Comparison of ENCODE assay signal across 8 cellular contexts in genomic region chr17:7260601-7261376, GRCh38. TPM values are rescaled to one million over a fixed set of nuclear protein-coding genes. Genes with fewer than 3 reads are reported as not detected.
DNase-seq lines count a peak whose midpoint lies in the region; ATAC-seq and TF ChIP-seq lines count a peak whose summit lies in the region.

No MANE protein-coding gene starts in this region.

- H3K9me3 Mint-ChIP-seq in dendritic cell treated with granulocyte-macrophage colony-stimulating factor and Interleukin-4, amounts not matched to agents 40 ng/mL and 50 ng/mL, for 4 days, result no peaks in the 10 kb centered on the region
- H3K9me3 Mint-ChIP-seq in memory B cell (no peaks in the 10 kb centered on the region), type B pancreatic cell (no peaks in the 10 kb centered on the region)

- no peak for TF ChIP-seq CTCF in GM12865 (IDR thresholded peaks at IDR 0.05; ENCODE audit: insufficient read depth, low read depth, low read length, missing control alignments)
- no peak for TF ChIP-seq CTCF in type B pancreatic cell (conservative IDR thresholded peaks at IDR 0.05)

- peak overlapping the region; percentile 63 for H3K4me3 Mint-ChIP-seq in dendritic cell treated with granulocyte-macrophage colony-stimulating factor and Interleukin-4, amounts not matched to agents 40 ng/mL and 50 ng/mL, for 4 days
- H3K4me3 Mint-ChIP-seq in memory B cell (peak overlapping the region; percentile 69), type B pancreatic cell (peak overlapping the region; percentile 83)

- peaks cover 42% of the 10 kb centered on the region for H3K27me3 Mint-ChIP-seq in dendritic cell treated with granulocyte-macrophage colony-stimulating factor and Interleukin-4, amounts not matched to agents 40 ng/mL and 50 ng/mL, for 4 days
- H3K27me3 Mint-ChIP-seq in memory B cell (peaks cover 10% of the 10 kb centered on the region), type B pancreatic cell (peaks cover 49% of the 10 kb centered on the region)

- H3K36me3 Mint-ChIP-seq in dendritic cell treated with granulocyte-macrophage colony-stimulating factor and Interleukin-4, amounts not matched to agents 40 ng/mL and 50 ng/mL, for 4 days (ENCODE audit: low read depth), result peaks cover 34% of the 10 kb centered on the region
- H3K36me3 Mint-ChIP-seq in memory B cell (peaks cover 9% of the 10 kb centered on the region), type B pancreatic cell (peaks cover 12% of the 10 kb centered on the region)

- DNase-seq in GM12865 (ENCODE audit: low read depth) (peak; percentile 50), NCI-H748 treated with DMSO at 0.1 percent for 48 hours (lab: John Stamatoyannopoulos, UW) (peak; percentile 15), memory B cell (ENCODE audit: low spot score in 2 of 2) (no peak), type B pancreatic cell (ENCODE audit: extremely low spot score, unreplicated experiment) (no peak), mucosa of gallbladder (ENCODE audit: low spot score) (no peak), NCI-H1436 (lab: John Stamatoyannopoulos, UW) (no peak), occipital lobe (lab: John Stamatoyannopoulos, UW) (no peak)

- H3K4me3 ChIP-seq in GM12865 (ENCODE audit: low read depth, low read length), result peak overlapping the region; percentile 57

- intact Hi-C loops in dendritic cell treated with granulocyte-macrophage colony-stimulating factor and Interleukin-4, amounts not matched to agents 40 ng/mL and 50 ng/mL, for 4 days (cut with micrococcal nuclease), result no loop called here

- H3K27ac Mint-ChIP-seq in dendritic cell treated with granulocyte-macrophage colony-stimulating factor and Interleukin-4, amounts not matched to agents 40 ng/mL and 50 ng/mL, for 4 days, result peak overlapping the region; percentile 25
- no peak overlapping the region for H3K27ac Mint-ChIP-seq in memory B cell
- H3K27ac Mint-ChIP-seq in type B pancreatic cell, result peak overlapping the region; percentile 81

- peak; percentile 38 for ATAC-seq in memory B cell (ENCODE audit: low read depth)

- peaks cover 43% of the 10 kb centered on the region for H3K4me1 Mint-ChIP-seq in dendritic cell treated with granulocyte-macrophage colony-stimulating factor and Interleukin-4, amounts not matched to agents 40 ng/mL and 50 ng/mL, for 4 days (ENCODE audit: low read depth)
- peaks cover 14% of the 10 kb centered on the region for H3K4me1 Mint-ChIP-seq in memory B cell
- H3K4me1 Mint-ChIP-seq in type B pancreatic cell (ENCODE audit: unreplicated experiment), result peaks cover 6% of the 10 kb centered on the region

RNA-seq across cellular contexts. Expression of gene CLDN7, which starts 1.5 kb away (rescaled TPM):
- total RNA-seq in type B pancreatic cell (ENCODE audit: low replicate concordance) (118 and 284 TPM in 2 replicates), mucosa of gallbladder (248 TPM), occipital lobe (0.16 TPM)

RNA-seq across cellular contexts. Expression of gene ELP5, which starts 8.8 kb away (rescaled TPM):
- total RNA-seq in type B pancreatic cell (ENCODE audit: low replicate concordance), result 43.1 and 55.7 TPM in 2 replicates
- total RNA-seq in mucosa of gallbladder, result 47.9 TPM
- 25.4 TPM for total RNA-seq in occipital lobe

RNA-seq across cellular contexts. Expression of gene CTDNEP1, which starts 9.3 kb away (rescaled TPM):
- total RNA-seq in type B pancreatic cell (ENCODE audit: low replicate concordance), result 138 and 154 TPM in 2 replicates
- total RNA-seq in mucosa of gallbladder, result 107 TPM
- total RNA-seq in occipital lobe, result 26.5 TPM

RNA-seq across cellular contexts. Expression of gene GABARAP, which starts 18.5 kb away (rescaled TPM):
- total RNA-seq in type B pancreatic cell (ENCODE audit: low replicate concordance) (478 and 570 TPM in 2 replicates), mucosa of gallbladder (587 TPM), occipital lobe (93.3 TPM)

RNA-seq across cellular contexts. Expression of gene SLC2A4, which starts 20.7 kb away (rescaled TPM):
- 1.2 and 4.0 TPM in 2 replicates for total RNA-seq in type B pancreatic cell (ENCODE audit: low replicate concordance)
- 7.6 TPM for total RNA-seq in mucosa of gallbladder
- total RNA-seq in occipital lobe, result 0.16 TPM

Comparison
In these comparisons a context has a peak if more than half of its experiments do, and no peak if none do; other contexts are left out.
1. DNase-seq: peak in GM12865 (single experiment) and NCI-H748 treated with DMSO at 0.1 percent for 48 hours (single experiment); none in memory B cell (0 of 2), type B pancreatic cell (single experiment), mucosa of gallbladder (single experiment), NCI-H1436 (single experiment) and occipital lobe (single experiment).
2. RNA of gene CLDN7, which starts 1.5 kb away (total RNA-seq): 248 TPM in mucosa of gallbladder (single experiment) and 118 to 284 TPM in type B pancreatic cell; 0.16 TPM in occipital lobe (single experiment); every median in the first group is over 100 times any median in the second.
3. Peak in every context shown above with its lines, with median percentiles within 50 percentile points of each other: H3K4me3 Mint-ChIP-seq.